ENCODE assay signal across 9 cellular contexts in genomic region chr1:25676488-25676887, GRCh38. TPM values are rescaled to one million over a fixed set of nuclear protein-coding genes. Genes with fewer than 3 reads are reported as not detected.
DNase-seq lines count a peak whose midpoint lies in the region; ATAC-seq, FAIRE-seq and TF ChIP-seq lines count a peak whose summit lies in the region.
"Had no signal": no experiment of that assay in that cellular context is flagged by ENCODE, and none has a peak within 500 bp of the region (broad histone marks: within the 10 kb centered on the region; RNA-seq: fewer than 3 reads in every experiment).

No MANE protein-coding gene starts in this region.

- H3K9me1 ChIP-seq in endothelial cell of umbilical vein (replicated peaks; ENCODE audit: control insufficient read depth, extremely low read depth, insufficient read depth, low read length), result no peaks in the 10 kb centered on the region

- H2AFZ ChIP-seq in endothelial cell of umbilical vein (ENCODE audit: low read depth, low read length), result no peak overlapping the region

- H3K4me1 ChIP-seq in endothelial cell of umbilical vein (ENCODE audit: control insufficient read depth, extremely low read depth, insufficient read depth, low read length), result no peaks in the 10 kb centered on the region

- dilution Hi-C loops in endothelial cell of umbilical vein (cut with MboI; ENCODE audit: extremely low pct_ligation_motif_present, low sequenced_read_pairs), result no loop called here

- H3K36me3 ChIP-seq in endothelial cell of umbilical vein (ENCODE audit: control insufficient read depth in 2 of 2, extremely low read depth in 1 of 2, insufficient read depth in 2 of 2, low read length in 2 of 2), result no peaks in the 10 kb centered on the region

- intact Hi-C loops in endothelial cell of umbilical vein (cut with micrococcal nuclease), result no loop called here

- no peak for FAIRE-seq in endothelial cell of umbilical vein (lab: Jason Lieb, UNC)

- H4K20me1 ChIP-seq in endothelial cell of umbilical vein (replicated peaks; ENCODE audit: control insufficient read depth, extremely low read depth, insufficient read depth, low read length), result no peaks in the 10 kb centered on the region

- DNase-seq in Ammon's horn (ENCODE audit: low spot score), result peak; percentile 48
- DNase-seq in NCI-H2196 (lab: John Stamatoyannopoulos, UW; ENCODE audit: unreplicated experiment), result peak; percentile 90
- peak; percentile 48 for DNase-seq in endothelial cell of umbilical vein (ENCODE audit: low read depth, low spot score)
- no peak for DNase-seq in SW 1271 (lab: John Stamatoyannopoulos, UW)

- no peak overlapping the region for H3K4me2 ChIP-seq in endothelial cell of umbilical vein (ENCODE audit: insufficient read depth, low read length)

- H3K9ac ChIP-seq in endothelial cell of umbilical vein (replicated peaks; ENCODE audit: extremely low read depth, insufficient read depth, low read length), result no peak overlapping the region

- H3K27me3 ChIP-seq in endothelial cell of umbilical vein (ENCODE audit: control insufficient read depth in 2 of 2, insufficient read depth in 2 of 2, low read length in 2 of 2), result peaks cover 13% of the 10 kb centered on the region in 2 experiments

- no peaks in the 10 kb centered on the region for H3K79me2 ChIP-seq in endothelial cell of umbilical vein (ENCODE audit: control insufficient read depth, insufficient read depth, low read length)

- H3K4me3 ChIP-seq in endothelial cell of umbilical vein (replicated peaks in 1 of 3; ENCODE audit: insufficient read depth in 1 of 3, low read depth in 1 of 3, low read length in 3 of 3), result no peak overlapping the region
- H3K4me3 ChIP-seq: skin epidermis had no signal

- BruUV-seq in endothelial cell of umbilical vein (replicated peaks; lab: Mats Ljungman, UMichigan), result no TSS peak

- H3K9me3 ChIP-seq in endothelial cell of umbilical vein (replicated peaks; ENCODE audit: control insufficient read depth, insufficient read depth, low read length), result no peaks in the 10 kb centered on the region

- POLR2A ChIA-PET in endothelial cell of umbilical vein (lab: Charles Lee), result no interaction called here

- CTCF ChIA-PET in endothelial cell of umbilical vein (lab: Charles Lee), result interaction anchor here (0.6 to 1.5 kb wide), 3 partner anchors 9 to 68 kb away, joined by 3 to 5 read pairs (median 4); no protein-coding TSS in a partner anchor

- TF ChIP-seq POLR2A in endothelial cell of umbilical vein (IDR thresholded peaks at IDR 0.05; ENCODE audit: low read depth, low read length), result no peak

- no peak overlapping the region for H3K27ac ChIP-seq in endothelial cell of umbilical vein (ENCODE audit: insufficient read depth, low read depth, low read length)

- TF ChIP-seq CTCF in endothelial cell of umbilical vein (IDR thresholded peaks at IDR 0.05; ENCODE audit: extremely low read depth in 1 of 2, insufficient read depth in 1 of 2, low read depth in 1 of 2, low read length in 2 of 2), result no peak

- ATAC-seq in GM19467 (IDR thresholded peaks at IDR 0.05; ENCODE audit: unreplicated experiment) (peak; percentile 8), GM21717 (IDR thresholded peaks at IDR 0.05; ENCODE audit: unreplicated experiment) (no peak), HG03039 (IDR thresholded peaks at IDR 0.05; ENCODE audit: unreplicated experiment) (no peak), HG03460 (IDR thresholded peaks at IDR 0.05; ENCODE audit: unreplicated experiment) (no peak)

TF ChIP-seq in endothelial cell of umbilical vein, 7 proteins besides CTCF, POLR2A, EP300 and RAD21:
- TF ChIP-seq, protein P1, sequence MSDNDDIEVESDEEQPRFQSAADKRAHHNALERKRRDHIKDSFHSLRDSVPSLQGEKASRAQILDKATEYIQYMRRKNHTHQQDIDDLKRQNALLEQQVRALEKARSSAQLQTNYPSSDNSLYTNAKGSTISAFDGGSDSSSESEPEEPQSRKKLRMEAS (IDR thresholded peaks at IDR 0.05; ENCODE audit: insufficient read depth, insufficient read length), result no peak
- no peak for TF ChIP-seq FOS (IDR thresholded peaks at IDR 0.05; ENCODE audit: borderline replicate concordance, insufficient read depth, low read length)
- TF ChIP-seq GATA2 (IDR thresholded peaks at IDR 0.05; ENCODE audit: insufficient read depth, insufficient read length, low read depth, low read length), result no peak
- no peak for TF ChIP-seq MYC (IDR thresholded peaks at IDR 0.05; ENCODE audit: low read depth, low read length)
- TF ChIP-seq EZH2 (IDR thresholded peaks at IDR 0.05; ENCODE audit: borderline replicate concordance, low read depth, low read length, severe bottlenecking), result no peak
- no peak for TF ChIP-seq POLR2AphosphoS5 (IDR thresholded peaks at IDR 0.05; ENCODE audit: insufficient read depth, low read depth, low read length)
- no peak for TF ChIP-seq JUN (IDR thresholded peaks at IDR 0.05; ENCODE audit: borderline replicate concordance, insufficient read depth, insufficient read length, low read depth)

RNA-seq across cellular contexts. Expression of gene MAN1C1, which starts 59.9 kb away (rescaled TPM):
- total RNA-seq in endothelial cell of umbilical vein, result 0.85 and 4.0 TPM in 2 replicates
- polyA plus RNA-seq in endothelial cell of umbilical vein, result 1.5 and 1.7 TPM in 2 replicates
- polyA plus RNA-seq in endothelial cell of umbilical vein (2011; cell fraction: cytosol; rRNA removed), result 0.63 and 1.2 TPM in 2 replicates
- 1.1 and 1.4 TPM in 2 replicates for polyA plus RNA-seq in endothelial cell of umbilical vein (2011; cell fraction: nucleus; rRNA removed)
- 0.50 and 0.63 TPM in 2 replicates for polyA plus RNA-seq in endothelial cell of umbilical vein (2012)
- polyA minus RNA-seq in endothelial cell of umbilical vein, result 1.3 and 2.0 TPM in 2 replicates
- polyA minus RNA-seq in endothelial cell of umbilical vein (2011; cell fraction: cytosol; rRNA and poly(A)+ RNA removed), result not detected
- polyA minus RNA-seq in endothelial cell of umbilical vein (2011; cell fraction: nucleus; rRNA and poly(A)+ RNA removed), result 0.14 and 1.3 TPM in 2 replicates

Comparison
In these comparisons a context has a peak if more than half of its experiments do, and no peak if none do; other contexts are left out.
1. DNase-seq: peak in Ammon's horn (single experiment), NCI-H2196 (single experiment) and endothelial cell of umbilical vein (single experiment); none in SW 1271 (0 of 2).